14 cellular contexts compared by ENCODE assay signal in the genomic region with DNA sequence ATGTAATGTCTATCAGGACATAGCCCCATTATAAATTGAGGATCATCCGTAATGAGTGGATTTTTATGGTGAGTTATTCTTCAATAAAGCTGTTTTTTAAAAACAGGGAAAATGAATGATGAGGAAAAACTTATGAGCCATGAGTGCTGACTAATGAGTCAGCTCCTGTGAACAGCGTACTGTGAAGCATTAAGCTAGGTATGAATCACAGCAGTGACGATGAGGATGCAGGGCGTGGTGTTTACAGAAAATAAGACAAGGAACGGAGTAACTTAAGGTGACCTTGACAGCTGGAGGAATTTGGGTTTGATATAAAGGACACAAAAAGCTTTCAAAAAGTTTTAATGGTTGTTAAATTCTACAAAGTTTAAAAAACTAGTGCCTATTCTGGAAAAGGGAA.
DNase-seq lines count a peak whose midpoint lies in the region; ATAC-seq, FAIRE-seq and TF ChIP-seq lines count a peak whose summit lies in the region.
"Had no signal": no experiment of that assay in that cellular context is flagged by ENCODE, and none has a peak within 500 bp of the region (broad histone marks: within the 10 kb centered on the region; RNA-seq: fewer than 3 reads in every experiment).

No MANE protein-coding gene starts in this region.

- no peak overlapping the region for H3K23ac ChIP-seq in trophoblast cell (ENCODE audit: low read length)

- no peaks in the 10 kb centered on the region for H3K79me2 ChIP-seq in trophoblast cell (ENCODE audit: control insufficient read depth, insufficient read depth, low read length, poor library complexity)

- intact Hi-C loops in heart left ventricle (cut with DNase I): no loop called here

- H3K18ac ChIP-seq in trophoblast cell (ENCODE audit: low read length): no peak overlapping the region

- H3K79me1 ChIP-seq in trophoblast cell (ENCODE audit: low read length): no peaks in the 10 kb centered on the region

- no peak overlapping the region for H2BK5ac ChIP-seq in trophoblast cell (ENCODE audit: low read depth, low read length, poor library complexity)

- H4K12ac ChIP-seq in trophoblast cell (ENCODE audit: low read depth, low read length): no peak overlapping the region

- peak; percentile 90 for DNase-seq in EL
- DNase-seq in RCC 7860 (ENCODE audit: low spot score): peak; percentile 45
- peak; percentile 78 for DNase-seq in epithelial cell of proximal tubule (ENCODE audit: low read depth)
- peak; percentile 11 to 37 for DNase-seq in trophoblast cell
- no peak for DNase-seq in DMS114 treated with DMSO at 0.1 percent for 48 hours (lab: John Stamatoyannopoulos, UW; ENCODE audit: unreplicated experiment)
- DNase-seq in suprapubic skin (ENCODE audit: low spot score in 2 of 2): no peak
- DNase-seq in heart left ventricle: no peak
- DNase-seq: activated T-cell treated with anti-CD3 and anti-CD28 coated beads, Interleukin-2, amount 50 U/mL, for 72 hours; DMS 273 treated with DMSO at 0.1 percent for 48 hours; NCI-H1048; nephron progenitor cell; testis had no signal

- H3K4me3 ChIP-seq in epithelial cell of proximal tubule (ENCODE audit: low read depth, low read length) (no peak overlapping the region), trophoblast cell (ENCODE audit: low read depth, low read length) (no peak overlapping the region), suprapubic skin (no peak overlapping the region), heart left ventricle (no peak overlapping the region)
- H3K4me3 ChIP-seq: testis had no signal

- H2AFZ ChIP-seq in trophoblast cell (ENCODE audit: insufficient read depth, low read length, poor library complexity): no peak overlapping the region

- TF ChIP-seq POLR2A in suprapubic skin (IDR thresholded peaks at IDR 0.05) (no peak), heart left ventricle (IDR thresholded peaks at IDR 0.05) (no peak)

- H3K27me3 ChIP-seq in trophoblast cell (ENCODE audit: insufficient read depth, low read length): no peaks in the 10 kb centered on the region
- H3K27me3 ChIP-seq in suprapubic skin: no peaks in the 10 kb centered on the region
- H3K27me3 ChIP-seq in heart left ventricle: no peaks in the 10 kb centered on the region
- H3K27me3 ChIP-seq: testis had no signal

- H2BK12ac ChIP-seq in trophoblast cell (ENCODE audit: low read length): no peak overlapping the region

- no peak overlapping the region for H3K9ac ChIP-seq in trophoblast cell (ENCODE audit: low read length)

- H4K8ac ChIP-seq in trophoblast cell (ENCODE audit: low read depth, low read length): no peak overlapping the region

- no peaks in the 10 kb centered on the region for H3K9me3 ChIP-seq in trophoblast cell (ENCODE audit: insufficient read depth, low read depth, low read length)
- H3K9me3 ChIP-seq in suprapubic skin: no peaks in the 10 kb centered on the region
- H3K9me3 ChIP-seq in heart left ventricle: no peaks in the 10 kb centered on the region
- H3K9me3 ChIP-seq: testis had no signal

- H3K27ac ChIP-seq in trophoblast cell (ENCODE audit: low read depth, low read length): no peak overlapping the region
- H3K27ac ChIP-seq in suprapubic skin: no peak overlapping the region
- H3K27ac ChIP-seq in heart left ventricle: no peak overlapping the region
- H3K27ac ChIP-seq: testis, WERI-Rb-1 had no signal

- TF ChIP-seq CTCF in epithelial cell of proximal tubule (conservative IDR thresholded peaks at IDR 0.05; ENCODE audit: low read depth, low read length) (no peak), suprapubic skin (IDR thresholded peaks at IDR 0.05) (no peak), heart left ventricle (IDR thresholded peaks at IDR 0.05) (no peak)

- ATAC-seq in HG02798 (IDR thresholded peaks at IDR 0.05; ENCODE audit: poor library complexity, unreplicated experiment) (no peak), heart left ventricle (no peak)

- no peak overlapping the region for H2BK120ac ChIP-seq in trophoblast cell (ENCODE audit: insufficient read depth, low read length, poor library complexity)

- H2AK5ac ChIP-seq in trophoblast cell (ENCODE audit: low read length): no peak overlapping the region

- peak; percentile 67 for FAIRE-seq in RCC 7860 (lab: Jason Lieb, UNC)

- no peak overlapping the region for H3K4me2 ChIP-seq in trophoblast cell (ENCODE audit: low read length)

- H3K4me1 ChIP-seq in trophoblast cell (ENCODE audit: control insufficient read depth in 1 of 2, insufficient read depth in 2 of 2, low read length in 2 of 2) (peaks cover 0 to 3% of the 10 kb centered on the region in 2 experiments), suprapubic skin (no peaks in the 10 kb centered on the region), heart left ventricle (no peaks in the 10 kb centered on the region)
- H3K4me1 ChIP-seq: testis had no signal

- H3K14ac ChIP-seq in trophoblast cell (ENCODE audit: low read length): no peak overlapping the region

- WGBS in trophoblast cell (ENCODE audit: extremely low coverage, insufficient coverage, insufficient read length): no CpG with 5 or more reads among the region's 5 CpGs
- 45% methylated on average over 5 of the region's 5 CpGs for WGBS in suprapubic skin
- 85 to 88% (median 87%) methylated on average over 5 of the region's 5 CpGs for WGBS in heart left ventricle, 4 donors

- H3K4ac ChIP-seq in trophoblast cell (ENCODE audit: low read depth, low read length): no peak overlapping the region

- no peak overlapping the region for H4K91ac ChIP-seq in trophoblast cell (ENCODE audit: low read depth, low read length)

- H3K36me3 ChIP-seq in trophoblast cell (ENCODE audit: control insufficient read depth in 1 of 2, insufficient read depth in 2 of 2, low read length in 2 of 2): no peaks in the 10 kb centered on the region
- H3K36me3 ChIP-seq in suprapubic skin: no peaks in the 10 kb centered on the region
- no peaks in the 10 kb centered on the region for H3K36me3 ChIP-seq in heart left ventricle
- H3K36me3 ChIP-seq: WERI-Rb-1 had no signal

- no peak for TF ChIP-seq EP300 in suprapubic skin (IDR thresholded peaks at IDR 0.05)

Comparison
In these comparisons a context has a peak if more than half of its experiments do, and no peak if none do; other contexts are left out.
1. DNase-seq: peak in EL (single experiment), RCC 7860 (single experiment), epithelial cell of proximal tubule (single experiment) and trophoblast cell (2 of 2); none in DMS114 treated with DMSO at 0.1 percent for 48 hours (single experiment), suprapubic skin (0 of 2) and heart left ventricle (0 of 5).